10 cellular contexts compared by ENCODE assay signal in genomic region chr4:147822128-147822527, GRCh38.
A peak's percentile ranks its signal among the peaks of the same experiment; 100 is the strongest.
DNase-seq lines count a peak whose midpoint lies in the region; ATAC-seq and TF ChIP-seq lines count a peak whose summit lies in the region.
"Had no signal": no experiment of that assay in that cellular context is flagged by ENCODE, and none has a peak within 500 bp of the region (broad histone marks: within the 10 kb centered on the region; RNA-seq: fewer than 3 reads in every experiment).

No MANE protein-coding gene starts in this region.

- peak; percentile 23 for DNase-seq in RPMI7951 (ENCODE audit: low read depth)
- peak; percentile 27 for DNase-seq in glomerular visceral epithelial cell (ENCODE audit: extremely low spot score)
- peak; percentile 94 for DNase-seq in sigmoid colon
- DNase-seq in NCI-H2107 (lab: John Stamatoyannopoulos, UW), result no peak
- no peak for DNase-seq in putamen (ENCODE audit: low spot score)
- DNase-seq in SIG-M5 (lab: John Stamatoyannopoulos, UW), result no peak
- DNase-seq: activated effector memory CD4-positive, alpha-beta T cell treated with Interleukin-2 at 50 U/mL for 16 hours had no signal

- intact Hi-C loops in sigmoid colon (cut with DNase I), result no loop called here

- peak overlapping the region; percentile 72 to 96 (median 86) for H3K27ac ChIP-seq in sigmoid colon

- peaks cover 0 to 15% (median 6%) of the 10 kb centered on the region in 4 donors for H3K36me3 ChIP-seq in sigmoid colon

- no peak overlapping the region for H3K4me3 ChIP-seq in sigmoid colon

- no peaks in the 10 kb centered on the region for H3K27me3 ChIP-seq in sigmoid colon

- H3K9me3 ChIP-seq in sigmoid colon, result no peaks in the 10 kb centered on the region

- H3K4me1 ChIP-seq in sigmoid colon, result peaks cover 0 to 78% (median 75%) of the 10 kb centered on the region in 4 donors

- TF ChIP-seq POLR2A in sigmoid colon (IDR thresholded peaks at IDR 0.05), result no peak

- no peak for TF ChIP-seq CTCF in sigmoid colon (IDR thresholded peaks at IDR 0.05)

- no peak for TF ChIP-seq EP300 in sigmoid colon (IDR thresholded peaks at IDR 0.05)

- peak; percentile 9 for ATAC-seq in GM19025 (IDR thresholded peaks at IDR 0.05; ENCODE audit: low read depth, unreplicated experiment)
- no peak for ATAC-seq in HG03457 (IDR thresholded peaks at IDR 0.05; ENCODE audit: unreplicated experiment)
- ATAC-seq: Panc1 had no signal

Comparison
In these comparisons a context has a peak if more than half of its experiments do, and no peak if none do; other contexts are left out.
1. DNase-seq: peak in RPMI7951 (single experiment), glomerular visceral epithelial cell (single experiment) and sigmoid colon (single experiment); none in NCI-H2107 (single experiment), putamen (single experiment) and SIG-M5 (single experiment).